Comparison of ENCODE assay signal across 33 cellular contexts in genomic region chr13:101499406-101499805, GRCh38. TPM values are rescaled to one million over a fixed set of nuclear protein-coding genes. Genes with fewer than 3 reads are reported as not detected.
A peak's percentile ranks its signal among the peaks of the same experiment; 100 is the strongest.
DNase-seq lines count a peak whose midpoint lies in the region; ATAC-seq and TF ChIP-seq lines count a peak whose summit lies in the region.
"Had no signal": no experiment of that assay in that cellular context is flagged by ENCODE, and none has a peak within 500 bp of the region (broad histone marks: within the 10 kb centered on the region; RNA-seq: fewer than 3 reads in every experiment).

No MANE protein-coding gene starts in this region.

- no peaks in the 10 kb centered on the region for H3F3A ChIP-seq in SK-N-SH (replicated peaks; ENCODE audit: insufficient read depth)

- POLR2A ChIA-PET in SK-N-SH (lab: Yijun Ruan, JAX): no interaction called here
- POLR2A ChIA-PET in Caco-2 (lab: Charles Lee): no interaction called here

- H3K9me2 ChIP-seq in SK-N-SH: no peaks in the 10 kb centered on the region

- BruUV-seq in Caco-2 (replicated peaks; lab: Mats Ljungman, UMichigan): no TSS peak

- H3K4me1 ChIP-seq in SK-N-SH (ENCODE audit: control insufficient read depth in 1 of 2, insufficient read depth in 2 of 2, low read depth in 1 of 2, low read length in 1 of 2): peaks cover 0 to 4% of the 10 kb centered on the region in 2 experiments; a peak in 2 of 4 replicates
- H3K4me1 ChIP-seq in Caco-2: no peaks in the 10 kb centered on the region
- H3K4me1 ChIP-seq: gastroesophageal sphincter, lower lobe of right lung, psoas muscle, sigmoid colon, SJCRH30, transverse colon had no signal

- DNase-seq in SK-N-SH (no peak), astrocyte of the spinal cord (ENCODE audit: low read depth, low spot score) (peak; percentile 29), myocyte (ENCODE audit: low read depth) (peak; percentile 17), DMS153 treated with DMSO at 0.1 percent for 48 hours (lab: John Stamatoyannopoulos, UW; ENCODE audit: unreplicated experiment) (no peak), Caco-2 (no peak)
- DNase-seq: activated CD4-positive, alpha-beta T cell treated with anti-CD3 and anti-CD28 coated beads, Interleukin-2, amount 10 ng/mL, durations not matched to agents 24 days and 14 days; activated CD8-positive, alpha-beta memory T cell treated with anti-CD3 and anti-CD28 coated beads for 24 hours; activated naive CD8-positive, alpha-beta T cell treated with anti-CD3 and anti-CD28 coated beads for 36 hours; AML-193; caudate nucleus; CD4-positive, alpha-beta memory T cell; cortex of kidney; effector memory CD8-positive, alpha-beta T cell; EL; H7; KBM-7; lower lobe of right lung; natural killer cell; NCI-H1436; NCI-H2107; NCI-H774; occipital lobe; psoas muscle; sigmoid colon; SJCRH30; stimulated activated CD4-positive, alpha-beta T cell treated with anti-CD3 and anti-CD28 coated beads, Interleukin-4, amount 100 ng/mL, for 24 hours; transverse colon had no signal

- H3K36me3 ChIP-seq in SK-N-SH (replicated peaks in 1 of 2; ENCODE audit: control insufficient read depth in 1 of 2, insufficient read depth in 2 of 2, low read length in 1 of 2) (peaks cover 0 to 24% of the 10 kb centered on the region in 2 experiments), Caco-2 (ENCODE audit: control insufficient read depth, insufficient read depth, low read length) (no peaks in the 10 kb centered on the region)
- H3K36me3 ChIP-seq: gastroesophageal sphincter, lower lobe of right lung, sigmoid colon, SJCRH30, transverse colon had no signal

- no peaks in the 10 kb centered on the region for H3K9me3 ChIP-seq in SK-N-SH
- H3K9me3 ChIP-seq in Caco-2: no peaks in the 10 kb centered on the region
- H3K9me3 ChIP-seq: gastroesophageal sphincter, lower lobe of right lung, psoas muscle, sigmoid colon, SJCRH30, transverse colon had no signal

- H2AFZ ChIP-seq in SK-N-SH (ENCODE audit: low read depth): no peak overlapping the region

- 86% methylated on average over 2 of the region's 2 CpGs for WGBS in SK-N-SH (ENCODE audit: low lambda C conversion rate)

- intact Hi-C loops in Caco-2 (cut with micrococcal nuclease; ENCODE audit: unreplicated experiment): no loop called here

- H3K27me3 ChIP-seq in SK-N-SH (ENCODE audit: insufficient read depth): no peaks in the 10 kb centered on the region
- H3K27me3 ChIP-seq in Caco-2 (replicated peaks; ENCODE audit: control insufficient read depth, insufficient read depth, low read length): no peaks in the 10 kb centered on the region
- H3K27me3 ChIP-seq: sigmoid colon, SJCRH30, transverse colon had no signal

- no peak overlapping the region for H3K4me3 Mint-ChIP-seq in Caco-2 (ENCODE audit: unreplicated experiment)
- H3K4me3 Mint-ChIP-seq: activated CD4-positive, alpha-beta T cell treated with anti-CD3 and anti-CD28 coated beads, Interleukin-2, amount 10 ng/mL, durations not matched to agents 24 days and 14 days; activated naive CD8-positive, alpha-beta T cell treated with anti-CD3 and anti-CD28 coated beads for 36 hours; CD4-positive, alpha-beta memory T cell; effector memory CD8-positive, alpha-beta T cell; natural killer cell had no signal

- no peaks in the 10 kb centered on the region for H3K36me3 Mint-ChIP-seq in Caco-2 (ENCODE audit: insufficient read depth, unreplicated experiment)
- H3K36me3 Mint-ChIP-seq: activated naive CD8-positive, alpha-beta T cell treated with anti-CD3 and anti-CD28 coated beads for 36 hours; CD4-positive, alpha-beta memory T cell; natural killer cell had no signal

- no peak for TF ChIP-seq EP300 in SK-N-SH (IDR thresholded peaks at IDR 0.05; ENCODE audit: borderline replicate concordance in 1 of 2, low read depth in 1 of 2, low read length in 1 of 2)

- no peak for TF ChIP-seq RAD21 in SK-N-SH (IDR thresholded peaks at IDR 0.05; ENCODE audit: low read length)

- no peak for ATAC-seq in SK-N-SH treated with all-trans-retinoic acid at 6 μM for 48 hours
- ATAC-seq in HG02610 (IDR thresholded peaks at IDR 0.05; ENCODE audit: unreplicated experiment): no peak
- ATAC-seq in HG03354 (IDR thresholded peaks at IDR 0.05; ENCODE audit: poor library complexity, severe bottlenecking, unreplicated experiment): no peak
- ATAC-seq: effector memory CD8-positive, alpha-beta T cell; gastroesophageal sphincter; GM12878; lower lobe of right lung; natural killer cell; psoas muscle had no signal

- peak overlapping the region in 1 of 2 experiments; percentile 35; a peak in 2 of 4 replicates for H3K27ac ChIP-seq in SK-N-SH (ENCODE audit: low read depth in 2 of 2, low read length in 1 of 2)
- H3K27ac ChIP-seq: 22Rv1, gastroesophageal sphincter, lower lobe of right lung, psoas muscle, sigmoid colon, SJCRH30, transverse colon had no signal

- peaks cover 11% of the 10 kb centered on the region for H3K27me3 Mint-ChIP-seq in Caco-2 (ENCODE audit: insufficient read depth, unreplicated experiment)
- H3K27me3 Mint-ChIP-seq: activated CD4-positive, alpha-beta T cell treated with anti-CD3 and anti-CD28 coated beads, Interleukin-2, amount 10 ng/mL, durations not matched to agents 24 days and 14 days had no signal

- 0 out of 2 replicates have a peak overlapping the region, but pooled peaks have one; percentile 19 for H3K4me2 ChIP-seq in SK-N-SH

- no peaks in the 10 kb centered on the region for H3K9me3 Mint-ChIP-seq in Caco-2 (ENCODE audit: unreplicated experiment)
- H3K9me3 Mint-ChIP-seq: activated CD4-positive, alpha-beta T cell treated with anti-CD3 and anti-CD28 coated beads, Interleukin-2, amount 10 ng/mL, durations not matched to agents 24 days and 14 days; activated naive CD8-positive, alpha-beta T cell treated with anti-CD3 and anti-CD28 coated beads for 36 hours; CD4-positive, alpha-beta memory T cell; effector memory CD8-positive, alpha-beta T cell; natural killer cell had no signal

- peaks cover 96% of the 10 kb centered on the region for H3K79me2 ChIP-seq in SK-N-SH (ENCODE audit: insufficient read depth)

- CTCF ChIA-PET in SK-N-SH (lab: Yijun Ruan, JAX) (no interaction called here), Caco-2 (lab: Charles Lee) (no interaction called here)

- H3K27ac Mint-ChIP-seq in Caco-2 (ENCODE audit: unreplicated experiment): no peak overlapping the region
- H3K27ac Mint-ChIP-seq: activated CD4-positive, alpha-beta T cell treated with anti-CD3 and anti-CD28 coated beads, Interleukin-2, amount 10 ng/mL, durations not matched to agents 24 days and 14 days; activated naive CD8-positive, alpha-beta T cell treated with anti-CD3 and anti-CD28 coated beads for 36 hours; CD4-positive, alpha-beta memory T cell; effector memory CD8-positive, alpha-beta T cell; natural killer cell had no signal

- H3K4me1 Mint-ChIP-seq in Caco-2 (ENCODE audit: low read depth, unreplicated experiment): no peaks in the 10 kb centered on the region
- H3K4me1 Mint-ChIP-seq: activated CD4-positive, alpha-beta T cell treated with anti-CD3 and anti-CD28 coated beads, Interleukin-2, amount 10 ng/mL, durations not matched to agents 24 days and 14 days; activated naive CD8-positive, alpha-beta T cell treated with anti-CD3 and anti-CD28 coated beads for 36 hours; CD4-positive, alpha-beta memory T cell; natural killer cell had no signal

- no peak overlapping the region for H3K4me3 ChIP-seq in SK-N-SH (ENCODE audit: low read depth in 2 of 2, low read length in 1 of 2)
- H3K4me3 ChIP-seq in astrocyte of the spinal cord (ENCODE audit: low read depth, low read length): no peak overlapping the region
- H3K4me3 ChIP-seq in Caco-2 (ENCODE audit: low read depth, low read length): no peak overlapping the region
- H3K4me3 ChIP-seq: gastroesophageal sphincter, GM12878, lower lobe of right lung, psoas muscle, sigmoid colon, SJCRH30, transverse colon had no signal

- no peak overlapping the region for H3K9ac ChIP-seq in SK-N-SH

- peaks cover 11% of the 10 kb centered on the region for H4K20me1 ChIP-seq in SK-N-SH (ENCODE audit: insufficient read depth)

- in situ Hi-C loops in astrocyte of the spinal cord (cut with HindIII; ENCODE audit: low sequenced_read_pairs): no loop called here

- TF ChIP-seq CTCF in SK-N-SH (IDR thresholded peaks at IDR 0.05) (no peak), astrocyte of the spinal cord (IDR thresholded peaks at IDR 0.05; ENCODE audit: low read depth, low read length) (no peak), Caco-2 (IDR thresholded peaks at IDR 0.05; ENCODE audit: insufficient read depth in 1 of 2, low read depth in 1 of 2, low read length in 1 of 2, severe bottlenecking in 1 of 2, unreplicated experiment in 1 of 2) (no peak)

TF ChIP-seq in SK-N-SH, 30 proteins besides CTCF, POLR2A, EP300 and RAD21:
- TF ChIP-seq FOXM1 (IDR thresholded peaks at IDR 0.05; ENCODE audit: low read depth) (no peak), JUND (IDR thresholded peaks at IDR 0.05) (no peak), SIN3A (IDR thresholded peaks at IDR 0.05; ENCODE audit: borderline replicate concordance, low read depth, low read length) (no peak), MEF2A (IDR thresholded peaks at IDR 0.05; ENCODE audit: borderline replicate concordance, low read depth) (no peak)

TF ChIP-seq in SK-N-SH treated with all-trans-retinoic acid at 6 μM for 48 hours, 23 proteins besides CTCF, POLR2A, EP300 and RAD21 (continues in another document):
- TF ChIP-seq ZNF8 (CRISPR knock-in tag; IDR thresholded peaks at IDR 0.05) (no peak), ARNTL (CRISPR knock-in tag; IDR thresholded peaks at IDR 0.05; ENCODE audit: borderline replicate concordance, low read depth) (no peak), TOX (CRISPR knock-in tag; IDR thresholded peaks at IDR 0.05; ENCODE audit: borderline replicate concordance) (no peak), PPARA (CRISPR knock-in tag; IDR thresholded peaks at IDR 0.05; ENCODE audit: borderline replicate concordance) (no peak), SNAI2 (CRISPR knock-in tag; IDR thresholded peaks at IDR 0.05) (no peak), CSRNP3 (CRISPR knock-in tag; IDR thresholded peaks at IDR 0.05) (no peak), BACH2 (CRISPR knock-in tag; IDR thresholded peaks at IDR 0.05; ENCODE audit: borderline replicate concordance) (no peak), ZC3H10 (CRISPR knock-in tag; IDR thresholded peaks at IDR 0.05) (no peak)

RNA-seq across cellular contexts. Expression of gene ITGBL1, which starts 46.9 kb away (rescaled TPM):
- polyA plus RNA-seq in SK-N-SH (2012; rRNA removed): 78.7 and 90.0 TPM in 2 replicates
- polyA plus RNA-seq in SK-N-SH (2012; cell fraction: cytosol; rRNA removed): 114 and 131 TPM in 2 replicates
- 52.8 and 78.7 TPM in 2 replicates for polyA plus RNA-seq in SK-N-SH (2012; cell fraction: nucleus; rRNA removed)
- total RNA-seq in myocyte (58.2 and 94.7 TPM in 2 replicates), Caco-2 (2022) (not detected in 2 replicates)
- polyA plus RNA-seq in myocyte (2012): 335 TPM
- total RNA-seq: activated CD4-positive, alpha-beta T cell treated with anti-CD3 and anti-CD28 coated beads, Interleukin-2, amount 10 ng/mL, durations not matched to agents 24 days and 14 days; activated naive CD8-positive, alpha-beta T cell treated with anti-CD3 and anti-CD28 coated beads for 36 hours; CD4-positive, alpha-beta memory T cell; natural killer cell; SJCRH30 had no signal
- polyA plus RNA-seq: CD4-positive, alpha-beta memory T cell had no signal

Comparison
In these comparisons a context has a peak if more than half of its experiments do, and no peak if none do; other contexts are left out.
1. DNase-seq: peak in astrocyte of the spinal cord (single experiment) and myocyte (single experiment); none in SK-N-SH (single experiment), DMS153 treated with DMSO at 0.1 percent for 48 hours (single experiment) and Caco-2 (0 of 2).
2. RNA of gene ITGBL1, which starts 46.9 kb away (total RNA-seq): 58.2 to 94.7 TPM in myocyte; not detected in Caco-2; every median in the first group is over 10 times any median in the second.